ENCODE assay signal across 8 cellular contexts in genomic region chr17:60602385-60602742, GRCh38. TPM values are rescaled to one million over a fixed set of nuclear protein-coding genes. Genes with fewer than 3 reads are reported as not detected.
DNase-seq lines count a peak whose midpoint lies in the region; ATAC-seq and TF ChIP-seq lines count a peak whose summit lies in the region.

No MANE protein-coding gene starts in this region.

- TF ChIP-seq CTCF in A673 (conservative IDR thresholded peaks at IDR 0.05; ENCODE audit: low read depth, low read length) (no peak), breast epithelium (IDR thresholded peaks at IDR 0.05) (no peak)

- no peak for TF ChIP-seq POLR2A in breast epithelium (IDR thresholded peaks at IDR 0.05)

- H3K27me3 ChIP-seq in A673 (replicated peaks; ENCODE audit: insufficient read depth, low read depth, low read length, poor library complexity): no peaks in the 10 kb centered on the region
- H3K27me3 ChIP-seq in breast epithelium: no peaks in the 10 kb centered on the region

- H3K27ac ChIP-seq in A673 (ENCODE audit: low read depth, low read length, poor library complexity, severe bottlenecking) (peak overlapping the region; percentile 70), breast epithelium (peak overlapping the region in 1 of 2 donors; percentile 98)

- H3K9me3 ChIP-seq in A673 (ENCODE audit: low read depth, low read length, poor library complexity, severe bottlenecking): no peaks in the 10 kb centered on the region
- H3K9me3 ChIP-seq in breast epithelium: no peaks in the 10 kb centered on the region

- BruUV-seq in A673 (replicated peaks; lab: Mats Ljungman, UMichigan): no TSS peak

- peak overlapping the region; percentile 75 for H3K4me3 ChIP-seq in A673 (ENCODE audit: low read depth, low read length, poor library complexity, severe bottlenecking)
- peak overlapping the region; percentile 90 to 97 (median 92) for H3K4me3 ChIP-seq in breast epithelium

- CTCF ChIA-PET in A673 (lab: Charles Lee): interaction anchor here (0.6 kb wide), 1 partner anchor 26 kb away, joined by 3 read pairs; no protein-coding TSS in a partner anchor

- H3K4me1 ChIP-seq in A673 (ENCODE audit: insufficient read depth, low read length, poor library complexity, severe bottlenecking): peaks cover 11% of the 10 kb centered on the region
- H3K4me1 ChIP-seq in breast epithelium: peaks cover 0 to 4% of the 10 kb centered on the region in 2 donors

- ATAC-seq in GM21619 (IDR thresholded peaks at IDR 0.05; ENCODE audit: unreplicated experiment): no peak

- intact Hi-C loops in A673 (cut with micrococcal nuclease; ENCODE audit: unreplicated experiment) (loop anchor here (10.0 kb wide), 1 partner anchor 72 kb away; the partner anchor contains the start of gene BCAS3), breast epithelium (cut with DNase I; ENCODE audit: low total_unique reads) (no loop called here)

- H3K36me3 ChIP-seq in A673 (ENCODE audit: insufficient read depth, low read length, poor library complexity, severe bottlenecking) (no peaks in the 10 kb centered on the region), breast epithelium (no peaks in the 10 kb centered on the region)

- DNase-seq in A673 (ENCODE audit: low spot score) (no peak), HK-2 (ENCODE audit: unreplicated experiment) (peak; percentile 28), breast epithelium (ENCODE audit: low spot score in 2 of 2) (no peak), midbrain (lab: John Stamatoyannopoulos, UW) (peak; percentile 29), middle frontal gyrus (ENCODE audit: extremely low spot score, low spot score) (no peak), DMS114 treated with DMSO at 0.1 percent for 48 hours (lab: John Stamatoyannopoulos, UW; ENCODE audit: unreplicated experiment) (no peak)
- DNase-seq in stimulated activated CD4-positive, alpha-beta T cell treated with anti-CD3 and anti-CD28 coated beads, Interleukin-4, amount 100 ng/mL, for 24 hours: no peak

- POLR2A ChIA-PET in A673 (lab: Charles Lee; ENCODE audit: low non-redundant PET): interaction anchor here (0.8 kb wide), 1 partner anchor 13 kb away, joined by 10 read pairs; no protein-coding TSS in a partner anchor

RNA-seq across cellular contexts. Expression of gene PPM1D, which starts 2.4 kb away (rescaled TPM):
- 17.1 and 17.8 TPM in 2 replicates for total RNA-seq in A673 (2021)
- total RNA-seq in breast epithelium: 10 to 100 TPM; 12.3 to 19.6 (median 14.7) TPM

Comparison
In these comparisons a context has a peak if more than half of its experiments do, and no peak if none do; other contexts are left out.
1. DNase-seq: peak in HK-2 (single experiment) and midbrain (single experiment); none in A673 (single experiment), breast epithelium (0 of 2), middle frontal gyrus (single experiment), DMS114 treated with DMSO at 0.1 percent for 48 hours (single experiment) and stimulated activated CD4-positive, alpha-beta T cell treated with anti-CD3 and anti-CD28 coated beads, Interleukin-4, amount 100 ng/mL, for 24 hours (single experiment).